ENCODE assay signal across 34 cellular contexts in the genomic region with DNA sequence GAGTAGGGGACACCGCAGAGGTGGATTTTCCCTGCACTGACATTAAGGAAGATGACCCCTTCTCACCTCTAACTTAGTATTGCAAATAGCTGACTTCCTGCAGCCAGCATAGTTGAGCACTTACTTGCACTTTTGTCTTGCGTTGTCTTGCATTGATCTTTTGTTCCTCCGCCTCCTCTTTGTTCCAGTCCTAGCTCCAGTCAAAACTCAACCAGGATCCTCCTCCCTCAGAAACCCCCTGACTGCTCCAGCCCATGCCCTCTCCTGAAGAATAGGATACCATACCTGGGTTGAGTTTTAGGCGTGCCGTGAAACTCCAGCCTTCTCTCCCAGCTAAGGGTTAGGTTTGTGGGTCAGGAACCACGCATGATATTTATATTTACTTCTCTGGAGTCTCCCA. TPM values are rescaled to one million over a fixed set of nuclear protein-coding genes. Genes with fewer than 3 reads are reported as not detected.
"Had no signal": no experiment of that assay in that cellular context is flagged by ENCODE, and none has a peak within 500 bp of the region (broad histone marks: within the 10 kb centered on the region; RNA-seq: fewer than 3 reads in every experiment).

No MANE protein-coding gene starts in this region.

- H3K36me3 ChIP-seq: adrenal gland, colonic mucosa, esophagus squamous epithelium, WERI-Rb-1 had no signal

- H3K9me3 ChIP-seq: adrenal gland, body of pancreas, colonic mucosa, esophagus squamous epithelium, gastroesophageal sphincter, heart right ventricle had no signal

- H3K27me3 ChIP-seq: adrenal gland, body of pancreas, colonic mucosa, gastroesophageal sphincter had no signal

- H3K4me3 Mint-ChIP-seq: activated CD4-positive, alpha-beta memory T cell treated with anti-CD3 and anti-CD28 coated beads for 36 hours; activated CD4-positive, alpha-beta T cell treated with anti-CD3 and anti-CD28 coated beads for 36 hours; activated CD4-positive, alpha-beta T cell treated with anti-CD3 and anti-CD28 coated beads, Interleukin-2, amount 10 ng/mL, durations not matched to agents 24 days and 14 days; activated CD8-positive, alpha-beta memory T cell treated with anti-CD3 and anti-CD28 coated beads, Interleukin-2, amount 10 ng/mL, durations not matched to agents 7 days and 5 days; activated CD8-positive, alpha-beta T cell treated with anti-CD3 and anti-CD28 coated beads, Interleukin-2, amount 10 ng/mL, durations not matched to agents 7 days and 5 days; activated naive CD8-positive, alpha-beta T cell treated with anti-CD3 and anti-CD28 coated beads for 36 hours; activated naive CD8-positive, alpha-beta T cell treated with anti-CD3 and anti-CD28 coated beads, Interleukin-2, amount 50 U/mL, for 24 hours; activated T-cell treated with anti-CD3 and anti-CD28 coated beads, Interleukin-2, amount 50 U/mL, for 24 hours; activated T-cell treated with anti-CD3 and anti-CD28 coated beads, Interleukin-2, amount 50 U/mL, for 72 hours; T-helper 17 cell; T-helper 2 cell treated with Interferon-gamma antibody and Interleukin-4, amounts not matched to agents 5 μg/mL and 100 μg/mL, for 36 hours had no signal

- H3K27ac Mint-ChIP-seq: activated CD4-positive, alpha-beta memory T cell treated with anti-CD3 and anti-CD28 coated beads for 36 hours; activated CD4-positive, alpha-beta T cell treated with anti-CD3 and anti-CD28 coated beads for 36 hours; activated CD4-positive, alpha-beta T cell treated with anti-CD3 and anti-CD28 coated beads, Interleukin-2, amount 10 ng/mL, durations not matched to agents 24 days and 14 days; activated CD8-positive, alpha-beta memory T cell treated with anti-CD3 and anti-CD28 coated beads, Interleukin-2, amount 10 ng/mL, durations not matched to agents 7 days and 5 days; activated CD8-positive, alpha-beta T cell treated with anti-CD3 and anti-CD28 coated beads, Interleukin-2, amount 10 ng/mL, durations not matched to agents 7 days and 5 days; activated naive CD8-positive, alpha-beta T cell treated with anti-CD3 and anti-CD28 coated beads for 36 hours; activated naive CD8-positive, alpha-beta T cell treated with anti-CD3 and anti-CD28 coated beads, Interleukin-2, amount 50 U/mL, for 24 hours; activated T-cell treated with anti-CD3 and anti-CD28 coated beads, Interleukin-2, amount 50 U/mL, for 24 hours; activated T-cell treated with anti-CD3 and anti-CD28 coated beads, Interleukin-2, amount 50 U/mL, for 72 hours; T-helper 17 cell; T-helper 2 cell treated with Interferon-gamma antibody and Interleukin-4, amounts not matched to agents 5 μg/mL and 100 μg/mL, for 36 hours had no signal

- H3K4me1 Mint-ChIP-seq: activated CD4-positive, alpha-beta T cell treated with anti-CD3 and anti-CD28 coated beads for 36 hours; activated CD4-positive, alpha-beta T cell treated with anti-CD3 and anti-CD28 coated beads, Interleukin-2, amount 10 ng/mL, durations not matched to agents 24 days and 14 days; activated CD8-positive, alpha-beta memory T cell treated with anti-CD3 and anti-CD28 coated beads, Interleukin-2, amount 10 ng/mL, durations not matched to agents 7 days and 5 days; activated naive CD8-positive, alpha-beta T cell treated with anti-CD3 and anti-CD28 coated beads for 36 hours; activated naive CD8-positive, alpha-beta T cell treated with anti-CD3 and anti-CD28 coated beads, Interleukin-2, amount 50 U/mL, for 24 hours had no signal

- H3K4me1 ChIP-seq: adrenal gland, body of pancreas, colonic mucosa, gastroesophageal sphincter, heart right ventricle had no signal

- ATAC-seq: activated CD4-positive, alpha-beta T cell treated with anti-CD3 and anti-CD28 coated beads for 36 hours; activated CD8-positive, alpha-beta memory T cell treated with anti-CD3 and anti-CD28 coated beads, Interleukin-2, amount 10 ng/mL, durations not matched to agents 7 days and 5 days; activated CD8-positive, alpha-beta T cell treated with anti-CD3 and anti-CD28 coated beads, Interleukin-2, amount 10 ng/mL, durations not matched to agents 7 days and 5 days; activated naive CD8-positive, alpha-beta T cell treated with anti-CD3 and anti-CD28 coated beads, Interleukin-2, amount 50 U/mL, for 24 hours; activated T-cell treated with anti-CD3 and anti-CD28 coated beads, Interleukin-2, amount 50 U/mL, for 72 hours; body of pancreas; gastroesophageal sphincter; heart right ventricle; T-helper 17 cell had no signal

- H3K9me3 Mint-ChIP-seq: activated CD4-positive, alpha-beta memory T cell treated with anti-CD3 and anti-CD28 coated beads for 36 hours; activated CD4-positive, alpha-beta T cell treated with anti-CD3 and anti-CD28 coated beads, Interleukin-2, amount 10 ng/mL, durations not matched to agents 24 days and 14 days; activated naive CD8-positive, alpha-beta T cell treated with anti-CD3 and anti-CD28 coated beads for 36 hours; activated naive CD8-positive, alpha-beta T cell treated with anti-CD3 and anti-CD28 coated beads, Interleukin-2, amount 50 U/mL, for 24 hours; activated T-cell treated with anti-CD3 and anti-CD28 coated beads, Interleukin-2, amount 50 U/mL, for 24 hours; activated T-cell treated with anti-CD3 and anti-CD28 coated beads, Interleukin-2, amount 50 U/mL, for 72 hours; T-helper 2 cell treated with Interferon-gamma antibody and Interleukin-4, amounts not matched to agents 5 μg/mL and 100 μg/mL, for 36 hours had no signal

- DNase-seq: activated CD4-positive, alpha-beta memory T cell treated with anti-CD3 and anti-CD28 coated beads for 36 hours; activated CD4-positive, alpha-beta T cell treated with anti-CD3 and anti-CD28 coated beads for 36 hours; activated CD4-positive, alpha-beta T cell treated with anti-CD3 and anti-CD28 coated beads, Interleukin-2, amount 10 ng/mL, durations not matched to agents 24 days and 14 days; activated CD4-positive, CD25-positive, alpha-beta regulatory T cell; activated CD4-positive, CD25-positive, alpha-beta regulatory T cell treated with anti-CD3 and anti-CD28 coated beads, Interleukin-2, amount 50 U/mL, for 72 hours; activated CD8-positive, alpha-beta memory T cell treated with anti-CD3 and anti-CD28 coated beads, Interleukin-2, amount 10 ng/mL, durations not matched to agents 7 days and 5 days; activated CD8-positive, alpha-beta memory T cell treated with anti-CD3 and anti-CD28 coated beads, Interleukin-2, amount 50 U/mL, for 4 hours; activated CD8-positive, alpha-beta T cell treated with anti-CD3 and anti-CD28 coated beads, Interleukin-2, amount 10 ng/mL, durations not matched to agents 7 days and 5 days; activated effector memory CD4-positive, alpha-beta T cell treated with Interleukin-2 at 50 U/mL for 16 hours; activated gamma-delta T cell treated with Interleukin-2 at 50 U/mL for 16 hours; activated naive CD4-positive, alpha-beta T cell treated with anti-CD3 and anti-CD28 coated beads, Interleukin-2, amount 50 U/mL, for 16 hours; activated naive CD4-positive, alpha-beta T cell treated with Interleukin-2 at 50 U/mL for 16 hours; activated naive CD8-positive, alpha-beta T cell treated with anti-CD3 and anti-CD28 coated beads for 36 hours; activated naive CD8-positive, alpha-beta T cell treated with anti-CD3 and anti-CD28 coated beads, Interleukin-2, amount 50 U/mL, for 24 hours; activated T-cell treated with anti-CD3 and anti-CD28 coated beads, Interleukin-2, amount 50 U/mL, for 24 hours; activated T-cell treated with anti-CD3 and anti-CD28 coated beads, Interleukin-2, amount 50 U/mL, for 72 hours; adrenal gland; amygdala; aorta; body of pancreas; caudate nucleus; colonic mucosa; effector CD8-positive, alpha-beta T cell; esophagus squamous epithelium; foreskin melanocyte; heart right ventricle; T-helper 1 cell; T-helper 17 cell; T1000; WERI-Rb-1 had no signal

- H3K36me3 Mint-ChIP-seq: activated CD4-positive, alpha-beta memory T cell treated with anti-CD3 and anti-CD28 coated beads for 36 hours; activated CD8-positive, alpha-beta memory T cell treated with anti-CD3 and anti-CD28 coated beads, Interleukin-2, amount 10 ng/mL, durations not matched to agents 7 days and 5 days; activated naive CD8-positive, alpha-beta T cell treated with anti-CD3 and anti-CD28 coated beads for 36 hours had no signal

- H3K27me3 Mint-ChIP-seq: activated CD4-positive, alpha-beta memory T cell treated with anti-CD3 and anti-CD28 coated beads for 36 hours; activated CD4-positive, alpha-beta T cell treated with anti-CD3 and anti-CD28 coated beads for 36 hours; activated CD4-positive, alpha-beta T cell treated with anti-CD3 and anti-CD28 coated beads, Interleukin-2, amount 10 ng/mL, durations not matched to agents 24 days and 14 days; activated naive CD8-positive, alpha-beta T cell treated with anti-CD3 and anti-CD28 coated beads for 36 hours; activated naive CD8-positive, alpha-beta T cell treated with anti-CD3 and anti-CD28 coated beads, Interleukin-2, amount 50 U/mL, for 24 hours; activated T-cell treated with anti-CD3 and anti-CD28 coated beads, Interleukin-2, amount 50 U/mL, for 24 hours had no signal

- H3K27ac ChIP-seq: adrenal gland, body of pancreas, colonic mucosa, epithelial cell of prostate, esophagus squamous epithelium, gastroesophageal sphincter, heart right ventricle, WERI-Rb-1 had no signal

- H3K4me3 ChIP-seq: adrenal gland, body of pancreas, colonic mucosa, esophagus squamous epithelium, gastroesophageal sphincter, heart right ventricle had no signal

RNA-seq across cellular contexts. Expression of a gene that starts 14.3 kb away (rescaled TPM):
- total RNA-seq: activated CD8-positive, alpha-beta memory T cell treated with anti-CD3 and anti-CD28 coated beads for 36 hours; activated CD8-positive, alpha-beta memory T cell treated with anti-CD3 and anti-CD28 coated beads, Interleukin-2, amount 10 ng/mL, durations not matched to agents 7 days and 5 days had no signal
